25 cellular contexts compared by ENCODE assay signal in the genomic region with DNA sequence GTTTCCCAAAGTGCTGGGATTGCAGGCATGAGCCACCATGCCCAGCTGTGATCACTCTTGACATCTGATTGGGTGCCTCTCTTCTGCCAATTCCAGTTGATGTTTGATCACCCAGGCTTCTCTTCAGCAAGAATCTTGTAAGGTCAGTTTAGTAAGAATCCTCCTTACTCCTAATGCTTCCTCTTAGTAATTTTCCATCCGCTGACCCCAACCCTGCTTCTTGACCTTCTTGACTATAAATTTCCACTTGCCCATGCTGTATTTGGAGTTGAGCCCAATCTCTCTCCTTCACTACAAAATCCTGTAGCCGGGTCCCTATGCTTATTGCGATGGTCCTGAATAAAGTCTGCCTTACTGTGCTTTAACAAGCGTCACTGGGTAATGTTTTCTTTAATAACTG.
DNase-seq lines count a peak whose midpoint lies in the region; ATAC-seq, FAIRE-seq and TF ChIP-seq lines count a peak whose summit lies in the region.
"Had no signal": no experiment of that assay in that cellular context is flagged by ENCODE, and none has a peak within 500 bp of the region (broad histone marks: within the 10 kb centered on the region; RNA-seq: fewer than 3 reads in every experiment).

No MANE protein-coding gene starts in this region.

- H3K36me3 ChIP-seq in GM23338 (ENCODE audit: insufficient read depth): no peaks in the 10 kb centered on the region
- H3K36me3 ChIP-seq in kidney (ENCODE audit: control insufficient read depth in 1 of 2, insufficient read depth in 2 of 2, low read length in 2 of 2): no peaks in the 10 kb centered on the region
- H3K36me3 ChIP-seq in endodermal cell (ENCODE audit: control insufficient read depth, insufficient read depth, low read length): no peaks in the 10 kb centered on the region

- ATAC-seq in GM23338 (no peak), GM18505 (IDR thresholded peaks at IDR 0.05; ENCODE audit: unreplicated experiment) (no peak)
- ATAC-seq: A549, HCT116, Panc1 had no signal

- H3K27me3 ChIP-seq in GM23338 (ENCODE audit: insufficient read depth) (peaks cover 32% of the 10 kb centered on the region), endodermal cell (ENCODE audit: control insufficient read depth, insufficient read depth, low read length, poor library complexity, severe bottlenecking) (no peaks in the 10 kb centered on the region)

- FAIRE-seq in kidney (lab: Jason Lieb, UNC): peak; percentile 27
- FAIRE-seq: A549, G401.6 had no signal

- H3K9me3 Mint-ChIP-seq in GM23338: no peaks in the 10 kb centered on the region; the same call in 2 of the 3 replicates
- peaks cover 6% of the 10 kb centered on the region for H3K9me3 Mint-ChIP-seq in endodermal cell
- H3K9me3 Mint-ChIP-seq: CD4-positive, alpha-beta memory T cell had no signal

- DNase-seq in GM23338 (ENCODE audit: low spot score): no peak
- no peak for DNase-seq in kidney
- peak; percentile 36 for DNase-seq in renal cortical epithelial cell (ENCODE audit: low read depth)
- no peak for DNase-seq in AML-193 (lab: John Stamatoyannopoulos, UW)
- DNase-seq in endodermal cell: no peak
- DNase-seq: C1 segment of cervical spinal cord; CD4-positive, alpha-beta memory T cell; COR-L47; DMS53; NCI-H1048; NCI-H1417; NCI-H1694; NCI-H2029 treated with DMSO at 0.1 percent for 48 hours; NCI-H446 treated with DMSO at 0.1 percent for 48 hours; NCI-H526; NCI-H82; SHP77 treated with DMSO at 0.1 percent for 48 hours had no signal

- H3K36me3 Mint-ChIP-seq in GM23338 (ENCODE audit: low read depth) (no peaks in the 10 kb centered on the region), endodermal cell (ENCODE audit: low read depth) (no peaks in the 10 kb centered on the region)
- H3K36me3 Mint-ChIP-seq: CD4-positive, alpha-beta memory T cell had no signal

- no peaks in the 10 kb centered on the region; the same call in 1 of the 2 replicates for H3K9me2 ChIP-seq in GM23338 (ENCODE audit: insufficient read depth)

- TF ChIP-seq CTCF in GM23338 (conservative IDR thresholded peaks at IDR 0.05; ENCODE audit: low read depth in 2 of 2): no peak
- TF ChIP-seq CTCF in VCaP (conservative IDR thresholded peaks at IDR 0.05): no peak
- TF ChIP-seq CTCF in kidney (IDR thresholded peaks at IDR 0.05; ENCODE audit: borderline replicate concordance, extremely low read depth, insufficient read depth): no peak
- no peak for TF ChIP-seq CTCF in endodermal cell (conservative IDR thresholded peaks at IDR 0.05)

- no peak overlapping the region for H3K9ac ChIP-seq in kidney (ENCODE audit: low read length in 2 of 2)
- no peak overlapping the region for H3K9ac ChIP-seq in endodermal cell (ENCODE audit: extremely low read depth, low read length, poor library complexity, severe bottlenecking)

- 73 to 81% methylated on average over 3 to 4 of the region's 4 CpGs for WGBS in endodermal cell (ENCODE audit: insufficient coverage in 1 of 2, insufficient read length in 1 of 2), 2 experiments

- H3K4me2 ChIP-seq in GM23338: peak overlapping the region; percentile 59
- H3K4me2 ChIP-seq: A549 had no signal

- H3K4me3 ChIP-seq in GM23338 (no peak overlapping the region), kidney (ENCODE audit: low read length in 2 of 2) (no peak overlapping the region), endodermal cell (ENCODE audit: low read length) (no peak overlapping the region)
- H3K4me3 ChIP-seq: A549, SK-N-MC had no signal

- H3K79me2 ChIP-seq in GM23338 (replicated peaks; ENCODE audit: insufficient read depth): no peaks in the 10 kb centered on the region

- peaks cover 43% of the 10 kb centered on the region for H3K4me1 ChIP-seq in GM23338 (ENCODE audit: insufficient read depth)
- peaks cover 0 to 2% of the 10 kb centered on the region in 2 donors for H3K4me1 ChIP-seq in kidney (ENCODE audit: control insufficient read depth in 1 of 2, insufficient read depth in 1 of 2, low read depth in 1 of 2, low read length in 2 of 2)
- peaks cover 6% of the 10 kb centered on the region for H3K4me1 ChIP-seq in endodermal cell (ENCODE audit: control insufficient read depth, insufficient read depth, low read length)
- H3K4me1 ChIP-seq: A549 had no signal

- peaks cover 37% of the 10 kb centered on the region for H3K4me1 Mint-ChIP-seq in GM23338
- H3K4me1 Mint-ChIP-seq in endodermal cell: peaks cover 20% of the 10 kb centered on the region
- H3K4me1 Mint-ChIP-seq: CD4-positive, alpha-beta memory T cell had no signal

- H3K4me3 Mint-ChIP-seq in GM23338 (no peak overlapping the region), endodermal cell (no peak overlapping the region)
- H3K4me3 Mint-ChIP-seq: CD4-positive, alpha-beta memory T cell had no signal

- H4K20me1 ChIP-seq in GM23338 (replicated peaks; ENCODE audit: insufficient read depth): no peaks in the 10 kb centered on the region

- no peak for TF ChIP-seq POLR2A in GM18505 (IDR thresholded peaks at IDR 0.05; ENCODE audit: borderline replicate concordance, extremely low read depth, insufficient read depth, insufficient read length)

- H3K27ac ChIP-seq in GM23338 (ENCODE audit: low read depth): no peak overlapping the region
- H3K27ac ChIP-seq in VCaP: peak overlapping the region; percentile 39; the same call in 1 of the 2 replicates
- peak overlapping the region in 1 of 2 donors; percentile 35 for H3K27ac ChIP-seq in kidney (ENCODE audit: low read depth in 2 of 2, low read length in 2 of 2)
- H3K27ac ChIP-seq in endodermal cell (ENCODE audit: low read depth, low read length): no peak overlapping the region
- H3K27ac ChIP-seq: A549, RWPE1 had no signal

- H3K9me3 ChIP-seq in kidney (ENCODE audit: control insufficient read depth in 1 of 2, low read length in 2 of 2) (no peaks in the 10 kb centered on the region), endodermal cell (ENCODE audit: control insufficient read depth, low read length) (peaks cover 5% of the 10 kb centered on the region)
- H3K9me3 ChIP-seq: A549 had no signal

- peaks cover 4% of the 10 kb centered on the region for H3K27me3 Mint-ChIP-seq in GM23338 (ENCODE audit: insufficient read depth, low read depth, poor library complexity)
- no peaks in the 10 kb centered on the region for H3K27me3 Mint-ChIP-seq in endodermal cell (ENCODE audit: insufficient read depth)

- no peak overlapping the region for H3K27ac Mint-ChIP-seq in GM23338
- no peak overlapping the region for H3K27ac Mint-ChIP-seq in endodermal cell

- intact Hi-C loops in kidney (cut with DNase I): no loop called here

- H3F3A ChIP-seq in GM23338 (replicated peaks; ENCODE audit: low read depth): no peaks in the 10 kb centered on the region; the same call in 1 of the 2 replicates

- H2AFZ ChIP-seq in GM23338: no peak overlapping the region

TF ChIP-seq in GM23338, 12 proteins besides CTCF, POLR2A, EP300 and RAD21:
- TF ChIP-seq STAT1 (IDR thresholded peaks at IDR 0.05; ENCODE audit: unreplicated experiment) (no peak), POLR2AphosphoS5 (IDR thresholded peaks at IDR 0.05; ENCODE audit: low read depth) (no peak), JUNB (IDR thresholded peaks at IDR 0.05; ENCODE audit: unreplicated experiment) (no peak), NANOG (IDR thresholded peaks at IDR 0.05; ENCODE audit: borderline replicate concordance) (no peak), CREB1 (CRISPR knock-in tag; IDR thresholded peaks at IDR 0.05; ENCODE audit: low read depth) (no peak)
